9 cellular contexts compared by ENCODE assay signal in the genomic region with DNA sequence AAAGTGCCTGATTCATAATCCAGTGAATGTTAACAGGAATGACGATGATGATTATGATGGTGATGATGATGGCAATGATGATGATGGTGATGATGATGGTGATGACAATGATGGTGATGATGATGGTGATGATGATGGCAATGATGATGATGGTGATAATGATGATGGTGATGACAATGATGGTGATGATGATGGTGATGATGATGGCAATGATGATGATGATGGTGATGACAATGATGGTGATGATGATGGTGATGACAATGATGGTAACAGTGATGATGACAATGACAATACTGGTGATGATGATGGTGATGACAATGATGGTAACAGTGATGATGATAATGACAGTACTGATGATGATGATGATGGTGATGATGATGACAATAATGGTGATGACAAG. TPM values are rescaled to one million over a fixed set of nuclear protein-coding genes. Genes with fewer than 3 reads are reported as not detected.
"Had no signal": no experiment of that assay in that cellular context is flagged by ENCODE, and none has a peak within 500 bp of the region (broad histone marks: within the 10 kb centered on the region; RNA-seq: fewer than 3 reads in every experiment).

No MANE protein-coding gene starts in this region.

RNA-seq across cellular contexts. Expression of gene KCNIP1, which starts 46.6 kb away (rescaled TPM):
- total RNA-seq: MCF 10A; NCI-H460; OCI-LY7; PC-9; Right ventricle myocardium inferior; RPMI7951; SK-MEL-5; T-cell; T-helper 1 cell treated with Interleukin-12 subunit alpha and Interleukin-12 subunit beta and Interleukin-4 antibody, amounts not matched to agents 30 ng/mL and 1 ng/mL, for 36 hours had no signal
